2 cellular contexts compared by ENCODE assay signal in genomic region chr20:4451487-4451886, GRCh38.
TF ChIP-seq lines count a peak whose summit lies in the region.

No MANE protein-coding gene starts in this region.

TF ChIP-seq in SK-N-SH, 30 proteins besides CTCF, POLR2A, EP300 and RAD21 (continued from another document):
- TF ChIP-seq IRF3 (IDR thresholded peaks at IDR 0.05; ENCODE audit: low read depth, low read length) (no peak), RFX5 (IDR thresholded peaks at IDR 0.05; ENCODE audit: low read length) (no peak), GATA2 (CRISPR knock-in tag; IDR thresholded peaks at IDR 0.05) (no peak)

TF ChIP-seq in SK-N-SH treated with all-trans-retinoic acid at 6 μM for 48 hours, 23 proteins besides CTCF, POLR2A, EP300 and RAD21 (continued from another document):
- no peak for TF ChIP-seq PATZ1 (CRISPR knock-in tag; IDR thresholded peaks at IDR 0.05; ENCODE audit: borderline replicate concordance)
- no peak for TF ChIP-seq TSHZ2 (CRISPR knock-in tag; IDR thresholded peaks at IDR 0.05)
- TF ChIP-seq OSR1 (CRISPR knock-in tag; IDR thresholded peaks at IDR 0.05) = no peak
- no peak for TF ChIP-seq ISL1 (CRISPR knock-in tag; IDR thresholded peaks at IDR 0.05)
- TF ChIP-seq POU6F1 (CRISPR knock-in tag; IDR thresholded peaks at IDR 0.05; ENCODE audit: borderline replicate concordance, low read depth) = no peak
- TF ChIP-seq RARB (CRISPR knock-in tag; IDR thresholded peaks at IDR 0.05) = no peak
- no peak for TF ChIP-seq SNAI2 (CRISPR knock-in tag; IDR thresholded peaks at IDR 0.05)
